33 cellular contexts compared by ENCODE assay signal in genomic region chr10:52673468-52673867, GRCh38.
"Had no signal": no experiment of that assay in that cellular context is flagged by ENCODE, and none has a peak within 500 bp of the region (broad histone marks: within the 10 kb centered on the region; RNA-seq: fewer than 3 reads in every experiment).

No MANE protein-coding gene starts in this region.

- H3K27me3 ChIP-seq: MG63 had no signal

- H3K4me3 ChIP-seq: MG63 had no signal

- H3K36me3 ChIP-seq: MG63 had no signal

- DNase-seq: Karpas-422, Kasumi-1, MG63, MM.1S, MV-4-11, NCI-H1048, NCI-H1092, NCI-H1092 treated with DMSO at 0.1 percent for 48 hours, NCI-H1105, NCI-H1105 treated with DMSO at 0.1 percent for 48 hours, NCI-H1417, NCI-H1417 treated with DMSO at 0.1 percent for 48 hours, NCI-H1436, NCI-H1436 treated with DMSO at 0.1 percent for 48 hours, NCI-H146, NCI-H1694, NCI-H1694 treated with DMSO at 0.1 percent for 48 hours, NCI-H187, NCI-H187 treated with DMSO at 0.1 percent for 48 hours, NCI-H1930, NCI-H2029, NCI-H2029 treated with DMSO at 0.1 percent for 48 hours, NCI-H2081, NCI-H2081 treated with DMSO at 0.1 percent for 48 hours, NCI-H2107, NCI-H2171, NCI-H2171 treated with DMSO at 0.1 percent for 48 hours, NCI-H226, NCI-H345, NCI-H446, NCI-H446 treated with DMSO at 0.1 percent for 48 hours, NCI-H510A, NCI-H510A treated with DMSO at 0.1 percent for 48 hours had no signal
